ENCODE assay signal across 8 cellular contexts in genomic region chr1:227728059-227728891, GRCh38. TPM values are rescaled to one million over a fixed set of nuclear protein-coding genes. Genes with fewer than 3 reads are reported as not detected.
DNase-seq lines count a peak whose midpoint lies in the region; ATAC-seq lines count a peak whose summit lies in the region.

No MANE protein-coding gene starts in this region.

- peaks cover 4% of the 10 kb centered on the region for H3K27me3 Mint-ChIP-seq in activated CD4-positive, alpha-beta memory T cell treated with anti-CD3 and anti-CD28 coated beads for 36 hours

- H2BK5ac ChIP-seq in mesenchymal stem cell (ENCODE audit: low read depth, low read length, poor library complexity, severe bottlenecking) = no peak overlapping the region

- intact Hi-C loops in activated CD4-positive, alpha-beta memory T cell treated with anti-CD3 and anti-CD28 coated beads for 36 hours (cut with micrococcal nuclease) = loop anchor here (1.0 kb wide), 1 partner anchor 165 kb away; the partner anchor contains the start of gene ZNF678

- CTCF ChIA-PET in activated CD4-positive, alpha-beta memory T cell treated with anti-CD3 and anti-CD28 coated beads for 36 hours (lab: Charles Lee) = interaction anchor here (1.1 to 2.8 kb wide), 2 partner anchors 217 to 225 kb away, joined by 3 to 8 read pairs; no protein-coding TSS in a partner anchor

- peak overlapping the region; percentile 69 for H3K4me2 ChIP-seq in mesenchymal stem cell (ENCODE audit: low read length, poor library complexity, severe bottlenecking)

- H3K18ac ChIP-seq in mesenchymal stem cell (ENCODE audit: low read depth in 1 of 2, low read length in 2 of 2) = peak overlapping the region; percentile 58 to 97

- 3% methylated on average over 31 of the region's 51 CpGs for WGBS in mesenchymal stem cell

- no peak overlapping the region for H2BK15ac ChIP-seq in mesenchymal stem cell (ENCODE audit: low read depth, poor library complexity, severe bottlenecking)

- no peak overlapping the region for H2AK5ac ChIP-seq in mesenchymal stem cell (ENCODE audit: low read length, severe bottlenecking)

- H4K91ac ChIP-seq in mesenchymal stem cell (ENCODE audit: low read length) = peak overlapping the region; percentile 73

- peaks cover 1% of the 10 kb centered on the region for H3K9me3 Mint-ChIP-seq in activated CD4-positive, alpha-beta memory T cell treated with anti-CD3 and anti-CD28 coated beads for 36 hours

- peak overlapping the region; percentile 58 to 75 for H3K4me3 ChIP-seq in mesenchymal stem cell (ENCODE audit: insufficient read depth in 1 of 2, low read depth in 1 of 2, low read length in 2 of 2)

- peak overlapping the region in 1 of 2 experiments; percentile 73 for H2BK12ac ChIP-seq in mesenchymal stem cell (ENCODE audit: low read length in 2 of 2)

- peaks cover 27 to 29% of the 10 kb centered on the region in 2 experiments for H3K36me3 ChIP-seq in mesenchymal stem cell (ENCODE audit: control insufficient read depth in 1 of 2, insufficient read depth in 2 of 2, low read depth in 1 of 2, low read length in 2 of 2)

- peaks cover 3% of the 10 kb centered on the region for H3K9me3 ChIP-seq in mesenchymal stem cell (ENCODE audit: control insufficient read depth, low read length)

- H3K36me3 Mint-ChIP-seq in activated CD4-positive, alpha-beta memory T cell treated with anti-CD3 and anti-CD28 coated beads for 36 hours = peaks cover 4% of the 10 kb centered on the region

- peak overlapping the region; percentile 75 for H2AFZ ChIP-seq in mesenchymal stem cell (ENCODE audit: low read depth, low read length)

- ATAC-seq in HG02798 (IDR thresholded peaks at IDR 0.05; ENCODE audit: poor library complexity, unreplicated experiment) (peak; percentile 40), GM18870 (IDR thresholded peaks at IDR 0.05; ENCODE audit: unreplicated experiment) (no peak)

- H3K79me1 ChIP-seq in mesenchymal stem cell (replicated peaks; ENCODE audit: low read length, poor library complexity, severe bottlenecking) = peaks cover 28% of the 10 kb centered on the region

- peak overlapping the region; percentile 54 for H2BK120ac ChIP-seq in mesenchymal stem cell (ENCODE audit: low read depth, low read length)

- H3K27ac Mint-ChIP-seq in activated CD4-positive, alpha-beta memory T cell treated with anti-CD3 and anti-CD28 coated beads for 36 hours = peak overlapping the region; percentile 79

- POLR2A ChIA-PET in activated CD4-positive, alpha-beta memory T cell treated with anti-CD3 and anti-CD28 coated beads for 36 hours (lab: Charles Lee) = no interaction called here

- H3K4me1 Mint-ChIP-seq in activated CD4-positive, alpha-beta memory T cell treated with anti-CD3 and anti-CD28 coated beads for 36 hours (ENCODE audit: low read depth) = peaks cover 21% of the 10 kb centered on the region

- H3K4me1 ChIP-seq in mesenchymal stem cell (ENCODE audit: control insufficient read depth, insufficient read depth, low read depth, low read length) = peaks cover 41% of the 10 kb centered on the region

- H3K9ac ChIP-seq in mesenchymal stem cell (ENCODE audit: low read length) = peak overlapping the region; percentile 72

- DNase-seq in ELR (ENCODE audit: low read depth) (peak; percentile 75), NCI-H510A treated with DMSO at 0.1 percent for 48 hours (lab: John Stamatoyannopoulos, UW) (peak; percentile 78), mesenchymal stem cell (peak; percentile 58)
- DNase-seq in activated CD4-positive, alpha-beta memory T cell treated with anti-CD3 and anti-CD28 coated beads for 36 hours = peak; percentile 86
- DNase-seq in effector CD8-positive, alpha-beta T cell (lab: John Stamatoyannopoulos, UW) = peak; percentile 67
- DNase-seq in stimulated activated CD8-positive, alpha-beta memory T cell treated with anti-CD3 and anti-CD28 coated beads, Interleukin-15, amount 100 ng/mL, for 48 hours (ENCODE audit: low read depth in 2 of 2) = peak; percentile 46 to 57

- H3K4me3 Mint-ChIP-seq in activated CD4-positive, alpha-beta memory T cell treated with anti-CD3 and anti-CD28 coated beads for 36 hours = peak overlapping the region; percentile 85

- peaks cover 0 to 10% of the 10 kb centered on the region in 2 experiments for H3K27me3 ChIP-seq in mesenchymal stem cell (ENCODE audit: control insufficient read depth in 1 of 2, insufficient read depth in 1 of 2, low read length in 2 of 2)

- peak overlapping the region in 1 of 2 experiments; percentile 98 for H3K14ac ChIP-seq in mesenchymal stem cell (ENCODE audit: low read length in 2 of 2)

- peak overlapping the region in 1 of 2 experiments; percentile 94 for H3K23ac ChIP-seq in mesenchymal stem cell (ENCODE audit: low read length in 2 of 2)

- peak overlapping the region; percentile 32 to 51 for H3K4ac ChIP-seq in mesenchymal stem cell (ENCODE audit: low read depth in 1 of 2, low read length in 2 of 2)

- peak overlapping the region; percentile 70 for H4K8ac ChIP-seq in mesenchymal stem cell (ENCODE audit: low read length)

- H3K27ac ChIP-seq in mesenchymal stem cell (ENCODE audit: low read length, poor library complexity, severe bottlenecking) = peak overlapping the region; percentile 49

RNA-seq across cellular contexts. Expression of gene JMJD4, which starts 6.8 kb away (rescaled TPM):
- total RNA-seq in activated CD4-positive, alpha-beta memory T cell treated with anti-CD3 and anti-CD28 coated beads for 36 hours = 10 to 100 TPM; 15.2 to 16.1 TPM
- 9.8 TPM for polyA plus RNA-seq in mesenchymal stem cell (2013, experiment 1 of 2)
- polyA plus RNA-seq in mesenchymal stem cell (2013, experiment 2 of 2) = 10.1 TPM

RNA-seq across cellular contexts. Expression of gene SNAP47, which starts 7.0 kb away (rescaled TPM):
- 10 to 100 TPM; 30.9 to 32.5 TPM for total RNA-seq in activated CD4-positive, alpha-beta memory T cell treated with anti-CD3 and anti-CD28 coated beads for 36 hours
- polyA plus RNA-seq in mesenchymal stem cell (2013, experiment 1 of 2) = 17.0 TPM
- polyA plus RNA-seq in mesenchymal stem cell (2013, experiment 2 of 2) = 15.9 TPM
